ENCODE assay signal across 14 cellular contexts in the genomic region with DNA sequence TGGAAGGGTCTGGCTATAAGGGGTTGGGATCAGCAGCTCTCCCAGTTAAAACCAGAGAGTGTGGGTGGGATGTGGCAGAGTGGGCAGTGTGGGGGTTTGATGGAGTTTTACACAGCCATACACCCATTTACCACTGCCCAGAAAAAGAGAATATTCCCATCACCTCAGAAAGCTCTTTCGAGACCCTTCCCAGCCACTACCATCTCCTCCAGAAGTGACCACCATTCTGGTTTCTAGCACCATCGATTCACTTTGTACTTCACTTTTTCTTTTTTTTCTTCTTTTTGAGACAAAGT. TPM values are rescaled to one million over a fixed set of nuclear protein-coding genes. Genes with fewer than 3 reads are reported as not detected.
DNase-seq lines count a peak whose midpoint lies in the region; ATAC-seq and TF ChIP-seq lines count a peak whose summit lies in the region.
"Had no signal": no experiment of that assay in that cellular context is flagged by ENCODE, and none has a peak within 500 bp of the region (broad histone marks: within the 10 kb centered on the region; RNA-seq: fewer than 3 reads in every experiment).

No MANE protein-coding gene starts in this region.

- intact Hi-C loops in IMR-90 (cut with micrococcal nuclease) = no loop called here

- ATAC-seq in activated T-cell treated with anti-CD3 and anti-CD28 coated beads, Interleukin-2, amount 50 U/mL, for 72 hours (replicated peaks in 1 of 2) = no peak
- ATAC-seq in IMR-90 (ENCODE audit: low read depth) = no peak
- ATAC-seq: activated naive CD8-positive, alpha-beta T cell treated with anti-CD3 and anti-CD28 coated beads, Interleukin-2, amount 50 U/mL, for 24 hours had no signal

- H3K9ac ChIP-seq in IMR-90 (ENCODE audit: low read depth, low read length) (no peak overlapping the region), skeletal muscle tissue (ENCODE audit: low read depth in 1 of 3, low read length in 3 of 3) (peak overlapping the region in 2 of 3 donors; percentile 75 to 89)

- H4K20me1 ChIP-seq in IMR-90 (ENCODE audit: insufficient read depth, low read length) = peaks cover 88% of the 10 kb centered on the region

- no peak overlapping the region for H3K4me2 ChIP-seq in IMR-90 (ENCODE audit: low read depth, low read length)

- no peak for TF ChIP-seq POLR2A in IMR-90 (IDR thresholded peaks at IDR 0.05; ENCODE audit: low read depth, low read length)

- H3K23ac ChIP-seq in IMR-90 (ENCODE audit: low read depth, low read length) = peak overlapping the region; percentile 81; the same call in 1 of the 2 replicates

- in situ Hi-C loops in IMR-90 (cut with MboI; ENCODE audit: low sequenced_read_pairs) = no loop called here

- no peak overlapping the region for H3K4me3 ChIP-seq in IMR-90 (ENCODE audit: insufficient read depth, low read depth, low read length)
- no peak overlapping the region for H3K4me3 ChIP-seq in skeletal muscle tissue (ENCODE audit: low read length in 3 of 3)

- H3K14ac ChIP-seq in IMR-90 (replicated peaks; ENCODE audit: low read depth, low read length) = no peak overlapping the region

- H2BK15ac ChIP-seq in IMR-90 (ENCODE audit: low read depth, low read length) = no peak overlapping the region

- no peaks in the 10 kb centered on the region for H3K27me3 ChIP-seq in IMR-90 (ENCODE audit: control insufficient read depth, insufficient read depth, low read length)
- no peaks in the 10 kb centered on the region for H3K27me3 ChIP-seq in skeletal muscle tissue (ENCODE audit: control insufficient read depth in 3 of 3, insufficient read depth in 3 of 3, low read length in 3 of 3)

- POLR2A ChIA-PET in IMR-90 (lab: Charles Lee; ENCODE audit: unreplicated experiment) = no interaction called here

- no peak overlapping the region for H3K56ac ChIP-seq in IMR-90 (ENCODE audit: extremely low read depth, insufficient read depth, low read length)

- peak overlapping the region; percentile 59; the same call in 1 of the 2 replicates for H3K4ac ChIP-seq in IMR-90 (ENCODE audit: low read depth, low read length)

- no peak overlapping the region for H2AFZ ChIP-seq in IMR-90 (replicated peaks; ENCODE audit: low read length, poor library complexity)

- H2BK120ac ChIP-seq in IMR-90 (ENCODE audit: low read depth, low read length) = 0 out of 2 replicates have a peak overlapping the region, but pooled peaks have one; percentile 8

- dilution Hi-C loops in IMR-90 (cut with HindIII; ENCODE audit: low sequenced_read_pairs, unreplicated experiment) = no loop called here

- H3K4me1 ChIP-seq in IMR-90 (ENCODE audit: control insufficient read depth, insufficient read depth, low read length) (peaks cover 38% of the 10 kb centered on the region), skeletal muscle tissue (ENCODE audit: control insufficient read depth in 3 of 3, insufficient read depth in 3 of 3, low read length in 3 of 3) (peaks cover 86 to 88% (median 87%) of the 10 kb centered on the region in 3 donors)

- WGBS in IMR-90 (ENCODE audit: extremely low coverage in 2 of 2, insufficient read length in 1 of 2), 2 experiments = 100% methylated on average over 2 of the region's 2 CpGs; no CpG with 5 or more reads in 1 of the 2 experiments

- H2AK9ac ChIP-seq in IMR-90 (replicated peaks; ENCODE audit: low read depth, low read length, poor library complexity) = no peak overlapping the region

- H3K79me1 ChIP-seq in IMR-90 (ENCODE audit: low read depth in 1 of 2, low read length in 2 of 2) = peaks cover 9 to 85% of the 10 kb centered on the region in 2 experiments

- H3K36me3 Mint-ChIP-seq in activated T-cell treated with anti-CD3 and anti-CD28 coated beads, Interleukin-2, amount 50 U/mL, for 72 hours (ENCODE audit: insufficient read depth in 2 of 2) = peaks cover 0 to 2% of the 10 kb centered on the region in 2 donors

- no peak for DNase-seq in activated T-cell treated with anti-CD3 and anti-CD28 coated beads, Interleukin-2, amount 50 U/mL, for 72 hours
- DNase-seq in activated T-cell treated with anti-CD3 and anti-CD28 coated beads, Interleukin-2, amount 50 U/mL, for 48 hours = no peak
- DNase-seq in IMR-90 = no peak
- no peak for DNase-seq in epithelial cell of prostate (ENCODE audit: low read depth, low spot score)
- DNase-seq in OCI-M1 (lab: John Stamatoyannopoulos, UW) = no peak
- no peak for DNase-seq in NCI-H1694 treated with DMSO at 0.1 percent for 48 hours (lab: John Stamatoyannopoulos, UW)
- DNase-seq in activated CD8-positive, alpha-beta memory T cell treated with anti-CD3 and anti-CD28 coated beads, Interleukin-2, amount 50 U/mL, for 4 hours = no peak
- DNase-seq: ACHN; activated naive CD8-positive, alpha-beta T cell treated with anti-CD3 and anti-CD28 coated beads, Interleukin-2, amount 50 U/mL, for 24 hours; H9; kidney glomerular epithelial cell; NCI-H2029 treated with DMSO at 0.1 percent for 48 hours; NCI-H526 had no signal

- H3K27me3 Mint-ChIP-seq in activated T-cell treated with anti-CD3 and anti-CD28 coated beads, Interleukin-2, amount 50 U/mL, for 72 hours (ENCODE audit: low read depth) = no peaks in the 10 kb centered on the region
- H3K27me3 Mint-ChIP-seq: activated naive CD8-positive, alpha-beta T cell treated with anti-CD3 and anti-CD28 coated beads, Interleukin-2, amount 50 U/mL, for 24 hours had no signal

- peak overlapping the region; percentile 70 for H3K27ac Mint-ChIP-seq in activated T-cell treated with anti-CD3 and anti-CD28 coated beads, Interleukin-2, amount 50 U/mL, for 72 hours

- peak overlapping the region; percentile 78 for H2BK5ac ChIP-seq in IMR-90 (ENCODE audit: low read depth, low read length, poor library complexity, severe bottlenecking)

- BruUV-seq in IMR-90 (replicated peaks; lab: Mats Ljungman, UMichigan) = no TSS peak

- CTCF ChIA-PET in IMR-90 (lab: Yijun Ruan, JAX) = no interaction called here

- 0 out of 2 replicates have a peak overlapping the region, but pooled peaks have one; percentile 3 for H3K18ac ChIP-seq in IMR-90 (ENCODE audit: low read depth, low read length)

- peak overlapping the region; percentile 31; the same call in 1 of the 2 replicates for H2AK5ac ChIP-seq in IMR-90 (ENCODE audit: low read depth, low read length)

- H4K91ac ChIP-seq in IMR-90 (ENCODE audit: insufficient read depth, low read depth, low read length) = no peak overlapping the region

- peak overlapping the region; percentile 66; the same call in 1 of the 2 replicates for H3K27ac ChIP-seq in IMR-90 (ENCODE audit: insufficient read depth, low read length)
- peak overlapping the region; percentile 63 for H3K27ac ChIP-seq in epithelial cell of prostate
- H3K27ac ChIP-seq in skeletal muscle tissue (ENCODE audit: low read depth, low read length) = peak overlapping the region; percentile 98

- H3K9me3 Mint-ChIP-seq in activated T-cell treated with anti-CD3 and anti-CD28 coated beads, Interleukin-2, amount 50 U/mL, for 72 hours = no peaks in the 10 kb centered on the region
- H3K9me3 Mint-ChIP-seq: activated naive CD8-positive, alpha-beta T cell treated with anti-CD3 and anti-CD28 coated beads, Interleukin-2, amount 50 U/mL, for 24 hours had no signal

- H3K36me3 ChIP-seq in IMR-90 (ENCODE audit: control insufficient read depth, insufficient read depth, low read length) = peaks cover 18% of the 10 kb centered on the region
- H3K36me3 ChIP-seq in skeletal muscle tissue (ENCODE audit: control insufficient read depth in 3 of 3, insufficient read depth in 3 of 3, low read length in 3 of 3) = peaks cover 14 to 22% (median 20%) of the 10 kb centered on the region in 3 donors

- H3K9me3 ChIP-seq in IMR-90 (ENCODE audit: control insufficient read depth, insufficient read depth, low read length) (no peaks in the 10 kb centered on the region), skeletal muscle tissue (ENCODE audit: control insufficient read depth in 3 of 3, low read length in 3 of 3) (no peaks in the 10 kb centered on the region)

- H3K4me3 Mint-ChIP-seq in activated T-cell treated with anti-CD3 and anti-CD28 coated beads, Interleukin-2, amount 50 U/mL, for 72 hours = no peak overlapping the region
- H3K4me3 Mint-ChIP-seq: activated naive CD8-positive, alpha-beta T cell treated with anti-CD3 and anti-CD28 coated beads, Interleukin-2, amount 50 U/mL, for 24 hours; H9 had no signal

- peaks cover 36% of the 10 kb centered on the region for H3K9me1 ChIP-seq in IMR-90 (ENCODE audit: insufficient read depth, low read length)

- peak overlapping the region in 1 of 2 experiments; percentile 38; a peak in 1 of 4 replicates for H4K8ac ChIP-seq in IMR-90 (ENCODE audit: low read depth in 2 of 2, low read length in 2 of 2)

- peaks cover 47% of the 10 kb centered on the region for H3K4me1 Mint-ChIP-seq in activated T-cell treated with anti-CD3 and anti-CD28 coated beads, Interleukin-2, amount 50 U/mL, for 72 hours (ENCODE audit: low read depth)

- no peak overlapping the region for H4K5ac ChIP-seq in IMR-90 (ENCODE audit: low read depth, low read length)

- H2BK20ac ChIP-seq in IMR-90 (ENCODE audit: low read depth, low read length) = no peak overlapping the region

- TF ChIP-seq RAD21 in IMR-90 (IDR thresholded peaks at IDR 0.05; ENCODE audit: low read length) = no peak

- TF ChIP-seq CTCF in IMR-90 (conservative IDR thresholded peaks at IDR 0.05; ENCODE audit: low read depth, low read length) = no peak

TF ChIP-seq in IMR-90, 13 proteins besides CTCF, POLR2A, EP300 and RAD21 (continues in another document):
- TF ChIP-seq MAFK (IDR thresholded peaks at IDR 0.05; ENCODE audit: low read depth, low read length) (no peak), FOS (IDR thresholded peaks at IDR 0.05; ENCODE audit: low read depth, low read length) (no peak), RCOR1 (IDR thresholded peaks at IDR 0.05; ENCODE audit: insufficient replicate concordance, low read length) (no peak), SMC3 (IDR thresholded peaks at IDR 0.05; ENCODE audit: low read depth, low read length) (no peak)

RNA-seq across cellular contexts. Expression of a gene that starts 15.5 kb away (rescaled TPM):
- 10 to 100 TPM; 16.4 to 22.1 TPM for total RNA-seq in activated T-cell treated with anti-CD3 and anti-CD28 coated beads, Interleukin-2, amount 50 U/mL, for 72 hours
- total RNA-seq in IMR-90 (2012; rRNA removed) = 5.4 and 5.8 TPM in 2 replicates
- polyA plus RNA-seq in IMR-90 (2012; rRNA removed) = 38.4 and 42.5 TPM in 2 replicates
- polyA plus RNA-seq in IMR-90 (2012; cell fraction: cytosol; rRNA removed) = 32.2 and 47.6 TPM in 2 replicates
- 21.0 and 35.9 TPM in 2 replicates for polyA plus RNA-seq in IMR-90 (2012; cell fraction: nucleus; rRNA removed; ENCODE audit: low replicate concordance)
- 4.7 TPM for total RNA-seq in skeletal muscle tissue

RNA-seq across cellular contexts. Expression of a gene that starts 59.2 kb away (rescaled TPM):
- total RNA-seq in activated T-cell treated with anti-CD3 and anti-CD28 coated beads, Interleukin-2, amount 50 U/mL, for 72 hours = 10 to 100 TPM; 12.9 to 15.0 TPM
- total RNA-seq in IMR-90 (2012; rRNA removed) (29.6 and 35.3 TPM in 2 replicates), skeletal muscle tissue (11.5 TPM)
- 16.3 and 19.0 TPM in 2 replicates for polyA plus RNA-seq in IMR-90 (2012; rRNA removed)
- polyA plus RNA-seq in IMR-90 (2012; cell fraction: cytosol; rRNA removed) = 4.7 and 7.0 TPM in 2 replicates
- polyA plus RNA-seq in IMR-90 (2012; cell fraction: nucleus; rRNA removed; ENCODE audit: low replicate concordance) = 3.1 and 20.5 TPM in 2 replicates
